In the genomic region with DNA sequence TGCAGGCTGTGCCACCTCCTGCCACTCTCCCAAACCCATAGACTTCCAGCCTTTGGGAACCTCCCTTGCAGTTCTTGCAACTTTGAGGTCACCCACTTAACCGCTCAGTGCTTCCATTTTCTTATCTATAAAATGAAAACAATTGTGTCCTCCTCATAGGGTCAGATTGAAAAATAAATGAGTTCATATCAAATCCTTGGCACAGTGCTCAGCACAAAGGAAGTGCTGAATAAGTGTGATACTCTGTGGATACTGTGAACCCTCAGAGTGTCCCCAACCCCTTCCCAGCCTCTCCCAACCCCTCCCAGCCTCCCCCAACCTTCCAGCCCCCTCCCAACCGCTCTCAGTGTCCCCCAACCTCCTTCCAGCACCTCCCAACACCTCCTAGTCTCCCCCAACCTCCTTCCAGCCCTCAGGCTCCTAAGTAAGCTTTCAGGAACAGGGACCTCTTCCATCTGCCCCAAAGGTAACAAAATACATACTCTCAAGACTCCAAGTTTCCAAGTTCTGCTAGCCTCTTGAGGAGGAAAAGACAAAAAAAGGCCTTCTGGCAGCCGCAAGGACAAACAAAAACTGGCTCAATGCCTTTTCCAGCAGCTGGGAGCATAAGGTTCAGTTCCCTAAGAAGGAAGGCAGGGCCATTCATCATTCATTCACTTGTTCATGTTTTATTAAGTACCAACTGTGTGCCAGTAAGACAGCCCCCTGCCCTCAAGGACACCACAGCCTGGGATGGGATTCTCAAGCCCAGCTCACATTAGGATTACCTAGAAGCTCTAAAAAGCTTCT, we compare ENCODE assay signal across 1 cellular context.
TF ChIP-seq lines count a peak whose summit lies in the region.

No MANE protein-coding gene starts in this region.

TF ChIP-seq in HepG2, 621 proteins besides CTCF, POLR2A, EP300 and RAD21:
- TF ChIP-seq ZNF878 (CRISPR knock-in tag; IDR thresholded peaks at IDR 0.05) (no peak), ZC3H13 (CRISPR knock-in tag; IDR thresholded peaks at IDR 0.05) (no peak), ZNF768 (CRISPR knock-in tag; IDR thresholded peaks at IDR 0.05) (no peak), NPAS2 (CRISPR knock-in tag; IDR thresholded peaks at IDR 0.05; ENCODE audit: borderline replicate concordance) (no peak), NR2F1 (CRISPR knock-in tag; IDR thresholded peaks at IDR 0.05) (no peak), PRPF4 (IDR thresholded peaks at IDR 0.05; ENCODE audit: low read depth, low read length, poor library complexity, severe bottlenecking) (no peak), GABPB1 (CRISPR knock-in tag; IDR thresholded peaks at IDR 0.05) (no peak), THAP8 (CRISPR knock-in tag; IDR thresholded peaks at IDR 0.05; ENCODE audit: borderline replicate concordance) (no peak), ZNF589 (CRISPR knock-in tag; conservative IDR thresholded peaks at IDR 0.05) (no peak), CREBL2 (CRISPR knock-in tag; IDR thresholded peaks at IDR 0.05; ENCODE audit: borderline replicate concordance) (no peak), ZNF44 (CRISPR knock-in tag; IDR thresholded peaks at IDR 0.05) (no peak), ZNF674 (CRISPR knock-in tag; IDR thresholded peaks at IDR 0.05; ENCODE audit: low read depth) (no peak), RCOR2 (CRISPR knock-in tag; IDR thresholded peaks at IDR 0.05) (no peak)
- TF ChIP-seq, protein P1, sequence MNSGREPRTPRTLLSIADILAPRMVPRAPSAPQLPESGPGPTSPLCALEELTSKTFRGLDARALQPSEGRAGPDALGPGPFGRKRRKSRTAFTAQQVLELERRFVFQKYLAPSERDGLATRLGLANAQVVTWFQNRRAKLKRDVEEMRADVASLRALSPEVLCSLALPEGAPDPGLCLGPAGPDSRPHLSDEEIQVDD (CRISPR knock-in tag; IDR thresholded peaks at IDR 0.05; ENCODE audit: borderline replicate concordance), result no peak
- TF ChIP-seq, protein P2, sequence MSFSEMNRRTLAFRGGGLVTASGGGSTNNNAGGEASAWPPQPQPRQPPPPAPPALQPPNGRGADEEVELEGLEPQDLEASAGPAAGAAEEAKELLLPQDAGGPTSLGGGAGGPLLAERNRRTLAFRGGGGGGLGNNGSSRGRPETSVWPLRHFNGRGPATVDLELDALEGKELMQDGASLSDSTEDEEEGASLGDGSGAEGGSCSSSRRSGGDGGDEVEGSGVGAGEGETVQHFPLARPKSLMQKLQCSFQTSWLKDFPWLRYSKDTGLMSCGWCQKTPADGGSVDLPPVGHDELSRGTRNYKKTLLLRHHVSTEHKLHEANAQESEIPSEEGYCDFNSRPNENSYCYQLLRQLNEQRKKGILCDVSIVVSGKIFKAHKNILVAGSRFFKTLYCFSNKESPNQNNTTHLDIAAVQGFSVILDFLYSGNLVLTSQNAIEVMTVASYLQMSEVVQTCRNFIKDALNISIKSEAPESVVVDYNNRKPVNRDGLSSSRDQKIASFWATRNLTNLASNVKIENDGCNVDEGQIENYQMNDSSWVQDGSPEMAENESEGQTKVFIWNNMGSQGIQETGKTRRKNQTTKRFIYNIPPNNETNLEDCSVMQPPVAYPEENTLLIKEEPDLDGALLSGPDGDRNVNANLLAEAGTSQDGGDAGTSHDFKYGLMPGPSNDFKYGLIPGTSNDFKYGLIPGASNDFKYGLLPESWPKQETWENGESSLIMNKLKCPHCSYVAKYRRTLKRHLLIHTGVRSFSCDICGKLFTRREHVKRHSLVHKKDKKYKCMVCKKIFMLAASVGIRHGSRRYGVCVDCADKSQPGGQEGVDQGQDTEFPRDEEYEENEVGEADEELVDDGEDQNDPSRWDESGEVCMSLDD (CRISPR knock-in tag; IDR thresholded peaks at IDR 0.05; ENCODE audit: borderline replicate concordance), result no peak
